In the genomic region with DNA sequence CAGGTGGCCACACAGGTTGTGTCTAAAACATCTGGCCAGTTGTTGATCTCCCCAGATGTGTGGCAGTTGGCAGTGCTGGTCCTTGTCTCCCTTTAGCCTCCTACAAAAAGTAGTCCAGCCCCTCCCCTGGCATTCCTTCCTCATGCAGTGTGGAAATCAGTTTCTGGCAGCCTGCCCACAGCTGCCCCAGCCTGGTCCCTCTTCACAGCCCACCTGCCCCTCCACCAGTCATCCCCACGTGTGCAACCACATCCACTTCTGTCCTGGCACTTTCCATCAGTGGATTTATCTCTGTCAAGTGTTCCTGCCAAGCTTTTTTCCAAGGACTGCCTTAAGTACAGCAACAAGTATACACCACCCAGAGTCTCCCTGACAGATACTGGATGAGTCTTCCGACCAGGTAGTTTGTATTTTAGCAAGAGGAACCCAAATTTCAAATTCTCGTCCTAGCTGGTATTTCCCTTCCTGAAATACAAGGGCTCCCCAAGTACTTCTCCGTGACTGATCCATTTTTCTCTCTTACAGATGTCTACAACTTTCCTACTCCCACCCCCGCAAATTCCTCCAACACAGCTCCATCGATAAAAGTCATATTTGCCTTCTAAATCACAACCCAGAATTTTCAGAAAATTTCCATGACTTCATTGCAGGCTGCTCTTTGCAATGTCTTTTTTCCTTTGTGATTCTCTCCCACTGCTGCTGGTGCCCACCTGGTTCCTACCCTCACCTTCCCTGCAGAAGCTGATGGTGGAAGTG, we compare ENCODE assay signal across 17 cellular contexts.
DNase-seq lines count a peak whose midpoint lies in the region; ATAC-seq and TF ChIP-seq lines count a peak whose summit lies in the region.
"Had no signal": no experiment of that assay in that cellular context is flagged by ENCODE, and none has a peak within 500 bp of the region (broad histone marks: within the 10 kb centered on the region; RNA-seq: fewer than 3 reads in every experiment).

No MANE protein-coding gene starts in this region.

- H3K4me1 ChIP-seq in muscle layer of duodenum (ENCODE audit: control insufficient read depth in 1 of 2, insufficient read depth in 2 of 2, low read length in 2 of 2) = peaks cover 5 to 30% of the 10 kb centered on the region in 2 donors
- peaks cover 7 to 11% of the 10 kb centered on the region in 2 donors for H3K4me1 ChIP-seq in thyroid gland
- H3K4me1 ChIP-seq: pancreas, Peyer's patch had no signal

- H3K27ac ChIP-seq in muscle layer of duodenum (ENCODE audit: low read length) (peak overlapping the region; percentile 49), thyroid gland (no peak overlapping the region)
- H3K27ac ChIP-seq: HL-60, pancreas had no signal

- ATAC-seq in GM19397 (IDR thresholded peaks at IDR 0.05; ENCODE audit: unreplicated experiment) = no peak
- ATAC-seq: left colon had no signal

- intact Hi-C loops in thyroid gland (cut with DNase I) = no loop called here

- H3K9me3 ChIP-seq in muscle layer of duodenum (ENCODE audit: control insufficient read depth in 1 of 2, low read length in 2 of 2) (no peaks in the 10 kb centered on the region), thyroid gland (no peaks in the 10 kb centered on the region)
- H3K9me3 ChIP-seq: MG63, pancreas, Peyer's patch had no signal

- 77 to 80% methylated on average over 6 of the region's 6 CpGs for WGBS in thyroid gland, 2 donors

- no peak for TF ChIP-seq CTCF in fibroblast of mammary gland (conservative IDR thresholded peaks at IDR 0.05; ENCODE audit: control insufficient read depth, insufficient read depth, low read depth, low read length)
- TF ChIP-seq CTCF in thyroid gland (IDR thresholded peaks at IDR 0.05) = no peak

- H3K4me3 ChIP-seq in fibroblast of mammary gland (ENCODE audit: control insufficient read depth, low read depth, low read length) (no peak overlapping the region), muscle layer of duodenum (ENCODE audit: low read depth in 1 of 2, low read length in 2 of 2) (no peak overlapping the region), thyroid gland (replicated peaks in 1 of 3) (no peak overlapping the region)
- H3K4me3 ChIP-seq: MG63, pancreas, Peyer's patch had no signal

- peak; percentile 5 for DNase-seq in NCI-H345 (lab: John Stamatoyannopoulos, UW)
- no peak for DNase-seq in NCI-H345 treated with DMSO at 0.1 percent for 48 hours (lab: John Stamatoyannopoulos, UW; ENCODE audit: unreplicated experiment)
- peak; percentile 58 for DNase-seq in fibroblast of mammary gland (ENCODE audit: low read depth)
- DNase-seq in thyroid gland = peak; percentile 4 to 26
- no peak for DNase-seq in retina
- DNase-seq in NCI-H748 treated with DMSO at 0.1 percent for 48 hours (lab: John Stamatoyannopoulos, UW) = no peak
- DNase-seq: 8988T; activated CD4-positive, alpha-beta T cell treated with anti-CD3 and anti-CD28 coated beads, Interleukin-2, amount 50 U/mL, for 4 hours; activated naive CD4-positive, alpha-beta T cell treated with Interleukin-2 at 50 U/mL for 16 hours; cortex of kidney; left colon; MG63; Peyer's patch had no signal

- H3K27me3 ChIP-seq in muscle layer of duodenum (ENCODE audit: low read depth, low read length) (no peaks in the 10 kb centered on the region), thyroid gland (no peaks in the 10 kb centered on the region)
- H3K27me3 ChIP-seq: MG63, pancreas, Peyer's patch had no signal

- TF ChIP-seq POLR2A in thyroid gland (IDR thresholded peaks at IDR 0.05) = no peak

- H3K36me3 ChIP-seq in muscle layer of duodenum (ENCODE audit: control insufficient read depth in 1 of 2, insufficient read depth in 2 of 2, low read length in 2 of 2) (no peaks in the 10 kb centered on the region), thyroid gland (no peaks in the 10 kb centered on the region)
- H3K36me3 ChIP-seq: MG63, pancreas, Peyer's patch had no signal

Comparison
In these comparisons a context has a peak if more than half of its experiments do, and no peak if none do; other contexts are left out.
1. DNase-seq: peak in NCI-H345 (single experiment), fibroblast of mammary gland (single experiment) and thyroid gland (2 of 2); none in NCI-H345 treated with DMSO at 0.1 percent for 48 hours (single experiment), retina (single experiment) and NCI-H748 treated with DMSO at 0.1 percent for 48 hours (single experiment).